Comparison of ENCODE assay signal across 11 cellular contexts in genomic region chr14:93044116-93044515, GRCh38.
DNase-seq lines count a peak whose midpoint lies in the region; ATAC-seq and TF ChIP-seq lines count a peak whose summit lies in the region.
"Had no signal": no experiment of that assay in that cellular context is flagged by ENCODE, and none has a peak within 500 bp of the region (broad histone marks: within the 10 kb centered on the region; RNA-seq: fewer than 3 reads in every experiment).

No MANE protein-coding gene starts in this region.

- peaks cover 66% of the 10 kb centered on the region for H3K4me1 Mint-ChIP-seq in central memory CD8-positive, alpha-beta T cell

- DNase-seq in LoVo (ENCODE audit: low spot score) = peak; percentile 68
- DNase-seq in central memory CD8-positive, alpha-beta T cell (ENCODE audit: low spot score in 2 of 2) = no peak
- DNase-seq in transverse colon = no peak
- no peak for DNase-seq in activated gamma-delta T cell treated with Interleukin-2 at 50 U/mL for 16 hours
- DNase-seq: NCI-H345 had no signal

- H3K4me3 ChIP-seq in mucosa of rectum (ENCODE audit: low read length in 2 of 2) (no peak overlapping the region), transverse colon (no peak overlapping the region)
- H3K4me3 ChIP-seq: cardiac muscle cell had no signal

- H3K27me3 Mint-ChIP-seq in central memory CD8-positive, alpha-beta T cell = no peaks in the 10 kb centered on the region

- no peak for TF ChIP-seq POLR2A in transverse colon (IDR thresholded peaks at IDR 0.05)

- H3K27ac ChIP-seq in mucosa of rectum (ENCODE audit: low read depth in 2 of 2, low read length in 2 of 2) (peak overlapping the region; percentile 96 to 97), transverse colon (peak overlapping the region; percentile 86 to 90 (median 88))

- H3K9me3 ChIP-seq in mucosa of rectum (ENCODE audit: control insufficient read depth in 2 of 2, low read length in 2 of 2) = no peaks in the 10 kb centered on the region
- H3K9me3 ChIP-seq in transverse colon = no peaks in the 10 kb centered on the region

- no peak overlapping the region for H3K4me3 Mint-ChIP-seq in central memory CD8-positive, alpha-beta T cell
- H3K4me3 Mint-ChIP-seq: nephron; T-helper 1 cell treated with Interleukin-12 subunit alpha and Interleukin-12 subunit beta and Interleukin-4 antibody, amounts not matched to agents 30 μg/mL and 1 μg/mL, for 36 hours had no signal

- no peaks in the 10 kb centered on the region for H3K27me3 ChIP-seq in mucosa of rectum (ENCODE audit: control insufficient read depth in 2 of 2, insufficient read depth in 2 of 2, low read length in 2 of 2)
- no peaks in the 10 kb centered on the region for H3K27me3 ChIP-seq in transverse colon
- H3K27me3 ChIP-seq: cardiac muscle cell had no signal

- in situ Hi-C loops in transverse colon (cut with MboI; ENCODE audit: low pct_ligation_motif_present in 1 of 4, low pct_unique_long_range_greater_than_20kb in 1 of 4, low sequenced_read_pairs in 3 of 4) = no loop called here

- no peak for ATAC-seq in central memory CD8-positive, alpha-beta T cell (replicated peaks; ENCODE audit: extremely low read depth, poor library complexity, severe bottlenecking)
- no peak for ATAC-seq in GM18909 (IDR thresholded peaks at IDR 0.05; ENCODE audit: poor library complexity, unreplicated experiment)
- no peak for ATAC-seq in HG03342 (IDR thresholded peaks at IDR 0.05; ENCODE audit: unreplicated experiment)

- TF ChIP-seq EP300 in transverse colon (IDR thresholded peaks at IDR 0.05; ENCODE audit: low read depth) = no peak

- peak overlapping the region; percentile 87 for H3K27ac Mint-ChIP-seq in central memory CD8-positive, alpha-beta T cell (ENCODE audit: low read depth)
- H3K27ac Mint-ChIP-seq: nephron; T-helper 1 cell treated with Interleukin-12 subunit alpha and Interleukin-12 subunit beta and Interleukin-4 antibody, amounts not matched to agents 30 μg/mL and 1 μg/mL, for 36 hours had no signal

- intact Hi-C loops in transverse colon (cut with DNase I; ENCODE audit: low total_unique reads) = no loop called here

- WGBS in transverse colon (ENCODE audit: low coverage in 1 of 2), 2 donors = 84% methylated on average over 7 of the region's 7 CpGs; no CpG with 5 or more reads in 1 of the 2 donors

- no peaks in the 10 kb centered on the region for H3K36me3 ChIP-seq in mucosa of rectum (ENCODE audit: control insufficient read depth in 2 of 2, insufficient read depth in 2 of 2, low read length in 2 of 2)
- no peaks in the 10 kb centered on the region for H3K36me3 ChIP-seq in transverse colon
- H3K36me3 ChIP-seq: cardiac muscle cell had no signal

- peak overlapping the region; percentile 60 to 63 for H3K9ac ChIP-seq in mucosa of rectum (ENCODE audit: low read depth in 1 of 2, low read length in 2 of 2)

- H3K4me1 ChIP-seq in mucosa of rectum (ENCODE audit: control insufficient read depth in 2 of 2, insufficient read depth in 2 of 2, low read length in 2 of 2) (peaks cover 92 to 94% of the 10 kb centered on the region in 2 donors), transverse colon (peaks cover 89 to 100% (median 95%) of the 10 kb centered on the region in 4 donors)

- no peaks in the 10 kb centered on the region for H3K9me3 Mint-ChIP-seq in central memory CD8-positive, alpha-beta T cell
- H3K9me3 Mint-ChIP-seq: nephron; T-helper 1 cell treated with Interleukin-12 subunit alpha and Interleukin-12 subunit beta and Interleukin-4 antibody, amounts not matched to agents 30 μg/mL and 1 μg/mL, for 36 hours had no signal

- H3K36me3 Mint-ChIP-seq in central memory CD8-positive, alpha-beta T cell (ENCODE audit: insufficient read depth) = peaks cover 2% of the 10 kb centered on the region

- no peak for TF ChIP-seq CTCF in transverse colon (IDR thresholded peaks at IDR 0.05)
